Comparison of ENCODE assay signal across 22 cellular contexts in genomic region chr15:32670624-32671022, GRCh38. TPM values are rescaled to one million over a fixed set of nuclear protein-coding genes. Genes with fewer than 3 reads are reported as not detected.
DNase-seq lines count a peak whose midpoint lies in the region; ATAC-seq and TF ChIP-seq lines count a peak whose summit lies in the region.
"Had no signal": no experiment of that assay in that cellular context is flagged by ENCODE, and none has a peak within 500 bp of the region (broad histone marks: within the 10 kb centered on the region; RNA-seq: fewer than 3 reads in every experiment).

No MANE protein-coding gene starts in this region.

- peaks cover 5% of the 10 kb centered on the region; the same call in 1 of the 2 replicates for H3K36me3 Mint-ChIP-seq in HFFc6 (ENCODE audit: low read depth)
- H3K36me3 Mint-ChIP-seq: memory B cell, naive B cell had no signal

- WGBS in suprapubic skin: 59% methylated on average over 3 of the region's 3 CpGs
- WGBS in transverse colon (ENCODE audit: low coverage in 1 of 2), 2 donors: 74 to 94% methylated on average over 3 of the region's 3 CpGs

- H3K4me3 Mint-ChIP-seq in HFFc6: peak overlapping the region; percentile 85
- H3K4me3 Mint-ChIP-seq: memory B cell; naive B cell; stimulated activated naive CD8-positive, alpha-beta T cell treated with anti-CD3 and anti-CD28 coated beads, Interleukin-15, Interleukin-2, amounts not matched to agents 100 ng/mL and 50 ng/mL, for 24 hours; T-helper 1 cell treated with Interleukin-12 subunit alpha and Interleukin-12 subunit beta and Interleukin-4 antibody, amounts not matched to agents 30 μg/mL and 1 μg/mL, for 36 hours had no signal

- TF ChIP-seq EP300 in suprapubic skin (IDR thresholded peaks at IDR 0.05) (no peak), transverse colon (IDR thresholded peaks at IDR 0.05; ENCODE audit: low read depth) (no peak)

- H3K4me3 ChIP-seq in suprapubic skin: no peak overlapping the region
- no peak overlapping the region for H3K4me3 ChIP-seq in transverse colon
- H3K4me3 ChIP-seq: pancreas had no signal

- H3K27me3 Mint-ChIP-seq in HFFc6 (ENCODE audit: insufficient read depth): no peaks in the 10 kb centered on the region; the same call in 1 of the 2 replicates
- H3K27me3 Mint-ChIP-seq: memory B cell; naive B cell; stimulated activated naive CD8-positive, alpha-beta T cell treated with anti-CD3 and anti-CD28 coated beads, Interleukin-15, Interleukin-2, amounts not matched to agents 100 ng/mL and 50 ng/mL, for 24 hours had no signal

- H3K36me3 ChIP-seq in suprapubic skin (no peaks in the 10 kb centered on the region), transverse colon (no peaks in the 10 kb centered on the region)
- H3K36me3 ChIP-seq: pancreas had no signal

- intact Hi-C loops in transverse colon (cut with DNase I; ENCODE audit: low total_unique reads): no loop called here

- TF ChIP-seq CTCF in HFFc6 (IDR thresholded peaks at IDR 0.05) (no peak), suprapubic skin (IDR thresholded peaks at IDR 0.05) (no peak), transverse colon (IDR thresholded peaks at IDR 0.05) (no peak)

- TF ChIP-seq POLR2A in suprapubic skin (IDR thresholded peaks at IDR 0.05) (no peak), transverse colon (IDR thresholded peaks at IDR 0.05) (no peak)

- no peaks in the 10 kb centered on the region for H3K9me3 ChIP-seq in suprapubic skin
- H3K9me3 ChIP-seq in transverse colon: no peaks in the 10 kb centered on the region
- H3K9me3 ChIP-seq: pancreas had no signal

- ATAC-seq in GM21737 (IDR thresholded peaks at IDR 0.05; ENCODE audit: unreplicated experiment): no peak

- in situ Hi-C loops in transverse colon (cut with MboI; ENCODE audit: low pct_ligation_motif_present in 1 of 4, low pct_unique_long_range_greater_than_20kb in 1 of 4, low sequenced_read_pairs in 3 of 4): loop anchor here (25.0 kb wide), 4 partner anchors 167 to 1042 kb away; no protein-coding TSS in a partner anchor

- no peaks in the 10 kb centered on the region for H3K27me3 ChIP-seq in suprapubic skin
- no peaks in the 10 kb centered on the region for H3K27me3 ChIP-seq in transverse colon
- H3K27me3 ChIP-seq: pancreas had no signal

- H3K27ac ChIP-seq in caudate nucleus (ENCODE audit: low read depth, low read length) (peak overlapping the region; percentile 82), suprapubic skin (peak overlapping the region; percentile 71), transverse colon (peak overlapping the region in 1 of 4 donors; percentile 2)
- H3K27ac ChIP-seq: pancreas had no signal

- DNase-seq in HFFc6 (no peak), caudate nucleus (lab: John Stamatoyannopoulos, UW) (no peak), islet precursor cell (peak; percentile 21), suprapubic skin (ENCODE audit: low spot score in 2 of 2) (no peak), transverse colon (no peak), HuH-7.5 (ENCODE audit: low spot score) (no peak)
- DNase-seq: activated CD4-positive, alpha-beta T cell treated with anti-CD3 and anti-CD28 coated beads, Interleukin-2, amount 50 U/mL, for 4 hours; central memory CD4-positive, alpha-beta T cell; effector CD4-positive, alpha-beta T cell; Karpas-422; kidney; naive B cell; NCI-H1092; NCI-H2081 treated with DMSO at 0.1 percent for 48 hours; NCI-H524; pancreas; SIG-M5; stimulated activated CD4-positive, alpha-beta T cell treated with anti-CD3 and anti-CD28 coated beads, Interleukin-2, amount 100 ng/mL, for 24 hours had no signal

- no peaks in the 10 kb centered on the region for H3K9me3 Mint-ChIP-seq in HFFc6
- H3K9me3 Mint-ChIP-seq: memory B cell; naive B cell; stimulated activated naive CD8-positive, alpha-beta T cell treated with anti-CD3 and anti-CD28 coated beads, Interleukin-15, Interleukin-2, amounts not matched to agents 100 ng/mL and 50 ng/mL, for 24 hours; T-helper 1 cell treated with Interleukin-12 subunit alpha and Interleukin-12 subunit beta and Interleukin-4 antibody, amounts not matched to agents 30 μg/mL and 1 μg/mL, for 36 hours had no signal

- peaks cover 44% of the 10 kb centered on the region for H3K4me1 Mint-ChIP-seq in HFFc6 (ENCODE audit: low read depth)
- H3K4me1 Mint-ChIP-seq: naive B cell had no signal

- peaks cover 22% of the 10 kb centered on the region for H3K4me1 ChIP-seq in suprapubic skin
- H3K4me1 ChIP-seq in transverse colon: no peaks in the 10 kb centered on the region
- H3K4me1 ChIP-seq: pancreas had no signal

- peak overlapping the region; percentile 95 for H3K27ac Mint-ChIP-seq in HFFc6
- H3K27ac Mint-ChIP-seq: memory B cell; naive B cell; stimulated activated naive CD8-positive, alpha-beta T cell treated with anti-CD3 and anti-CD28 coated beads, Interleukin-15, Interleukin-2, amounts not matched to agents 100 ng/mL and 50 ng/mL, for 24 hours; T-helper 1 cell treated with Interleukin-12 subunit alpha and Interleukin-12 subunit beta and Interleukin-4 antibody, amounts not matched to agents 30 μg/mL and 1 μg/mL, for 36 hours had no signal

RNA-seq across cellular contexts. Expression of gene SCG5, which starts 29.1 kb away (rescaled TPM):
- total RNA-seq in HFFc6 (2021; fragmentation: NEBNext Ultra II Directional; extraction: Animal tissue kit (Norgen Biotek cat#: 25700)): 1 to 10 TPM; 2.6 to 5.5 (median 3.5) TPM
- total RNA-seq in suprapubic skin (not detected), transverse colon (1 to 10 TPM in 2 of 4 donors, not detected in 2; 1.6 to 5.2 TPM)

RNA-seq across cellular contexts. Expression of gene GREM1, which starts 47.2 kb away (rescaled TPM):
- total RNA-seq in HFFc6 (2021; fragmentation: NEBNext Ultra II Directional; extraction: Animal tissue kit (Norgen Biotek cat#: 25700)): 1,000 to 10,000 TPM; 2,146 to 4,099 (median 3,549) TPM
- total RNA-seq in suprapubic skin (1 to 10 TPM in 3 of 4 donors, under 1 TPM in 1; 0.85 to 3.6 (median 1.6) TPM), transverse colon (10 to 100 TPM; 10.9 to 42.3 (median 17.8) TPM)

RNA-seq across cellular contexts. Expression of gene ARHGAP11A, which starts 55.3 kb away (rescaled TPM):
- total RNA-seq in HFFc6 (2021; fragmentation: NEBNext Ultra II Directional; extraction: Animal tissue kit (Norgen Biotek cat#: 25700)): 10 to 100 TPM; 24.9 to 95.0 (median 74.6) TPM
- total RNA-seq in suprapubic skin (1 to 10 TPM; 5.8 to 7.5 (median 6.9) TPM), transverse colon (1 to 10 TPM in 3 of 4 donors, under 1 TPM in 1; 0.75 to 7.4 (median 2.2) TPM)

Comparison
In these comparisons a context has a peak if more than half of its experiments do, and no peak if none do; other contexts are left out.
1. RNA of gene GREM1, which starts 47.2 kb away (total RNA-seq): 2,146 to 4,099 TPM in HFFc6; 10.9 to 42.3 TPM in transverse colon and 0.85 to 3.6 TPM in suprapubic skin; every median in the first group is over 10 times any median in the second.